ENCODE assay signal across 21 cellular contexts in genomic region chr11:10075141-10075540, GRCh38.
"Had no signal": no experiment of that assay in that cellular context is flagged by ENCODE, and none has a peak within 500 bp of the region (broad histone marks: within the 10 kb centered on the region; RNA-seq: fewer than 3 reads in every experiment).

No MANE protein-coding gene starts in this region.

- ATAC-seq: esophagus mucosa; gastrocnemius medialis; left lobe of liver; naive thymus-derived CD4-positive, alpha-beta T cell; psoas muscle; sciatic nerve had no signal

- H3K4me3 ChIP-seq: gastrocnemius medialis, psoas muscle, spleen, suprapubic skin, thyroid gland, upper lobe of left lung, vagina had no signal

- H3K4me3 Mint-ChIP-seq: naive thymus-derived CD4-positive, alpha-beta T cell; nephron progenitor cell had no signal

- H3K4me1 Mint-ChIP-seq: nephron progenitor cell had no signal

- H3K27ac Mint-ChIP-seq: naive thymus-derived CD4-positive, alpha-beta T cell; nephron progenitor cell had no signal

- H3K9me3 ChIP-seq: thyroid gland had no signal

- FAIRE-seq: endometrium had no signal

- H3K27me3 ChIP-seq: gastrocnemius medialis, spleen, suprapubic skin, thyroid gland, upper lobe of left lung, vagina had no signal

- H3K36me3 ChIP-seq: gastrocnemius medialis, spleen, suprapubic skin, thyroid gland, upper lobe of left lung, vagina had no signal

- H3K4me1 ChIP-seq: gastrocnemius medialis, psoas muscle, spleen, suprapubic skin, upper lobe of left lung, vagina had no signal

- H3K27me3 Mint-ChIP-seq: naive thymus-derived CD4-positive, alpha-beta T cell had no signal

- DNase-seq: effector memory CD4-positive, alpha-beta T cell; gastrocnemius medialis; islet precursor cell; mammary epithelial cell; naive thymus-derived CD4-positive, alpha-beta T cell; nephron progenitor cell; psoas muscle; retina; spleen; stimulated activated CD4-positive, alpha-beta T cell treated with anti-CD3 and anti-CD28 coated beads, Interleukin-15, amount 100 ng/mL, for 24 hours; stimulated activated CD4-positive, alpha-beta T cell treated with anti-CD3 and anti-CD28 coated beads, Interleukin-1b, Interleukin-23, amount 100 ng/mL, for 48 hours; stimulated activated CD4-positive, alpha-beta T cell treated with anti-CD3 and anti-CD28 coated beads, Interleukin-4, amount 100 ng/mL, for 4 hours; stimulated activated naive CD4-positive, alpha-beta T cell; thyroid gland; upper lobe of left lung had no signal
